9 cellular contexts compared by ENCODE assay signal in the genomic region with DNA sequence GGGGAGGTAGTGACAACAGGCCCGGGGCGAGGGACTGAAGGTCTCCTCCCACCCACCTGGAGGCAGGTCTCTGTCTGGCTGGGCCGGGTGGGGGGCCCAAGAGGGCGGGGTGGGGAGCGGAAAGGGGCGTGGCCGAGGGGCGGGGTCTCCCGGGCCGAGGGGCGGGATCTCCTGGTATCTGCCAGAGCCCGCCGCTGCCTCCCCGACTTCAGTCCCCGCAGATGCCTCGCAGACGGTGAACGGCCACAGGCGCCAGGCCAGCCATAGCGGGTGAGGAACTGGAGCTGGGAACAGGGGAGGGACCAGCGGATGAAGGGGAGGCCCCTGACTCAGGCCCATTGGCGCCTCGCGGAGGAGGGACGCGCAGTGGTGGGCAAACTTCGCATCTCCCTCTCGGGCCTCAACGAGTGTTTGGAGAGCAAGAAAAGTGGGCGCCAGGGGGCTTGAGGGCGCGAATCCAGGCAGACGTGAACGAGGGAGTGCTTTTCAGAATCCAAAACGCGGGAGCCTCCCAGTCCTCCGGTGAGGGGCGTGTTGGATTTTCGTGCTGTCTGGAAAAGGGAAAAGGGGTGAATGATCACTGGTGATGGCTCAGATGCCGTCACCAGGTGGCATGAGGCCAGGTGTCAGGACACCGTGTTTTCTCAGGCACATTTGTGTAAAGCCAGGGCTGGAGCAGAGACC. TPM values are rescaled to one million over a fixed set of nuclear protein-coding genes. Genes with fewer than 3 reads are reported as not detected.
DNase-seq lines count a peak whose midpoint lies in the region; ATAC-seq, FAIRE-seq and TF ChIP-seq lines count a peak whose summit lies in the region.
"Had no signal": no experiment of that assay in that cellular context is flagged by ENCODE, and none has a peak within 500 bp of the region (broad histone marks: within the 10 kb centered on the region; RNA-seq: fewer than 3 reads in every experiment).

Gene ADGRD2 (plus strand): TSS at position 211 of the 684 bp plus-strand sequence. CDS start 1,216 bp downstream, outside the sequence.

- H2BK20ac ChIP-seq in H1 (ENCODE audit: low read length): 0 out of 2 replicates have a peak within 1 kb of the TSS, but pooled peaks have one; percentile 21

- H3K4me1 ChIP-seq in H1 (replicated peaks in 1 of 4; ENCODE audit: control insufficient read depth in 3 of 4, insufficient read depth in 4 of 4, low read length in 3 of 4) (peaks cover 0 to 20% (median 14%) of the 10 kb centered on the region in 4 experiments; a peak in 6 of 7 replicates), neuron (ENCODE audit: insufficient read depth, low read length) (peaks cover 8% of the 10 kb centered on the region)

- H2AFZ ChIP-seq in H1 (ENCODE audit: low read length) (peak within 1 kb of the TSS; percentile 90; the same call in 1 of the 2 replicates), neuron (ENCODE audit: low read depth, low read length) (no peak within 1 kb of the TSS)

- TF ChIP-seq EP300 in H1 (IDR thresholded peaks at IDR 0.05; ENCODE audit: borderline replicate concordance in 1 of 2, low read depth in 2 of 2, low read length in 2 of 2): no peak

- no peak within 1 kb of the TSS for H4K5ac ChIP-seq in H1 (ENCODE audit: insufficient read length, low read depth, low read length)

- H2BK15ac ChIP-seq in H1 (ENCODE audit: low read length): peak within 1 kb of the TSS; percentile 88; the same call in 1 of the 2 replicates

- H2BK12ac ChIP-seq in H1 (ENCODE audit: low read depth, low read length): peak within 1 kb of the TSS; percentile 53; the same call in 1 of the 2 replicates

- peaks cover 0 to 4% of the 10 kb centered on the region in 2 experiments; a peak in 2 of 4 replicates for H3K9me3 ChIP-seq in H1 (ENCODE audit: insufficient read depth in 2 of 2, low read depth in 1 of 2, low read length in 1 of 2)
- H3K9me3 ChIP-seq in neuron (ENCODE audit: low read length): no peaks in the 10 kb centered on the region

- TF ChIP-seq CTCF in H1 (IDR thresholded peaks at IDR 0.05; ENCODE audit: control extremely low read depth in 1 of 3, insufficient read depth in 1 of 3, low read depth in 1 of 3, low read length in 3 of 3) (no peak), HFFc6 (IDR thresholded peaks at IDR 0.05) (no peak)

- H3K9me3 Mint-ChIP-seq in HFFc6: no peaks in the 10 kb centered on the region

- H3K27ac Mint-ChIP-seq in HFFc6: no peak within 1 kb of the TSS

- H3K36me3 Mint-ChIP-seq in HFFc6 (ENCODE audit: low read depth): no peaks in the 10 kb centered on the region

- H3K79me2 ChIP-seq in H1 (ENCODE audit: control insufficient read depth in 1 of 2, insufficient read depth in 2 of 2, low read length in 2 of 2): no peaks in the 10 kb centered on the region

- no peak within 1 kb of the TSS; the same call in 1 of the 2 replicates for H3K27ac ChIP-seq in H1 (ENCODE audit: low read depth, low read length)
- H3K27ac ChIP-seq: KMS-11 had no signal

- no peaks in the 10 kb centered on the region for H3K4me1 Mint-ChIP-seq in HFFc6 (ENCODE audit: low read depth)

- H3K36me3 ChIP-seq in H1 (ENCODE audit: control insufficient read depth in 2 of 4, insufficient read depth in 4 of 4, low read length in 3 of 4) (peaks cover 0 to 3% (median 0%) of the 10 kb centered on the region in 4 experiments; a peak in 1 of 8 replicates), neuron (ENCODE audit: insufficient read depth, low read length) (no peaks in the 10 kb centered on the region)

- ATAC-seq in HG03159 (IDR thresholded peaks at IDR 0.05; ENCODE audit: unreplicated experiment): no peak
- no peak for ATAC-seq in HG03565 (IDR thresholded peaks at IDR 0.05; ENCODE audit: unreplicated experiment)

- H3K4me3 Mint-ChIP-seq in HFFc6: no peak within 1 kb of the TSS

- H3K9ac ChIP-seq in H1 (replicated peaks in 1 of 4; ENCODE audit: extremely low read depth in 1 of 4, low read depth in 3 of 4, low read length in 3 of 4): peak within 1 kb of the TSS in 2 of 4 experiments; percentile 6 to 16; a peak in 2 of 7 replicates
- H3K9ac ChIP-seq: KMS-11 had no signal

- no peak within 1 kb of the TSS for H3K14ac ChIP-seq in H1 (ENCODE audit: insufficient read length)

- POLR2A ChIA-PET in H1 (lab: Charles Lee; ENCODE audit: partially characterized antibody): interaction anchor here (1.2 kb wide), 1 partner anchor 47 kb away, joined by 4 read pairs; no protein-coding TSS in a partner anchor

- TF ChIP-seq RAD21 in H1 (IDR thresholded peaks at IDR 0.05 in 1 of 2, conservative IDR thresholded peaks at IDR 0.05 in 1 of 2; ENCODE audit: low read depth in 2 of 2, low read length in 2 of 2): no peak; a peak in 1 of 4 replicates

- peak; percentile 75 for DNase-seq in ELF-1 (ENCODE audit: low read depth, low spot score)
- peak; percentile 31 for DNase-seq in NCI-H146 treated with DMSO at 0.1 percent for 48 hours (lab: John Stamatoyannopoulos, UW; ENCODE audit: unreplicated experiment)
- DNase-seq in H1 (ENCODE audit: low read depth in 1 of 2, low spot score in 2 of 2): peak; percentile 70 to 96
- DNase-seq in HFFc6: no peak
- DNase-seq in AML-193 (lab: John Stamatoyannopoulos, UW): no peak

- peak within 1 kb of the TSS; percentile 20 to 63 (median 42) for H3K4me3 ChIP-seq in H1 (ENCODE audit: extremely low read depth in 1 of 4, insufficient read depth in 2 of 4, low read depth in 3 of 4, low read length in 4 of 4)
- peak within 1 kb of the TSS; percentile 6 for H3K4me3 ChIP-seq in neuron (ENCODE audit: low read length)

- TF ChIP-seq POLR2A in H1 (IDR thresholded peaks at IDR 0.05; ENCODE audit: control extremely low read depth in 1 of 2, low read depth in 2 of 2, low read length in 2 of 2): peak in 1 of 2 experiments; percentile 69; a peak in 2 of 3 replicates

- peaks cover 10 to 33% (median 25%) of the 10 kb centered on the region in 4 experiments for H3K27me3 ChIP-seq in H1 (replicated peaks in 1 of 4; ENCODE audit: control insufficient read depth in 3 of 4, extremely low read depth in 1 of 4, insufficient read depth in 3 of 4, low read length in 3 of 4)
- H3K27me3 ChIP-seq in neuron (ENCODE audit: insufficient read depth, low read length): peaks cover 65% of the 10 kb centered on the region

- H3K23ac ChIP-seq in H1 (ENCODE audit: insufficient read length): no peak within 1 kb of the TSS

- WGBS in H1 (ENCODE audit: extremely low coverage in 1 of 2, insufficient coverage in 1 of 2, insufficient read length in 1 of 2, insufficient replicate concordance in 2 of 2, low coverage in 1 of 2, low lambda C conversion rate in 2 of 2, missing lambda C conversion rate in 1 of 2), 2 experiments: 7% methylated on average over 25 of the region's 41 CpGs; no CpG with 5 or more reads in 1 of the 2 experiments

- FAIRE-seq in H1 (lab: Jason Lieb, UNC): no peak

- peaks cover 13% of the 10 kb centered on the region; the same call in 1 of the 2 replicates for H3K23me2 ChIP-seq in H1 (ENCODE audit: low read depth, low read length)

- no peaks in the 10 kb centered on the region for H4K20me1 ChIP-seq in H1 (replicated peaks in 1 of 2; ENCODE audit: control insufficient read depth in 1 of 2, insufficient read depth in 2 of 2, low read length in 2 of 2)

- H2AK5ac ChIP-seq in H1 (ENCODE audit: low read depth, low read length): peak within 1 kb of the TSS; percentile 47; the same call in 1 of the 2 replicates

- H3K4ac ChIP-seq in H1 (replicated peaks; ENCODE audit: insufficient read length, low read depth, low read length): no peak within 1 kb of the TSS

- CTCF ChIA-PET in H1 (lab: Charles Lee; ENCODE audit: partially characterized antibody): interaction anchor here (0.6 to 2.7 kb wide), 9 partner anchors 14 to 314 kb away, joined by 3 to 10 read pairs (median 4); no protein-coding TSS in a partner anchor

- H3K56ac ChIP-seq in H1 (replicated peaks; ENCODE audit: insufficient read length, low read depth, low read length): peak within 1 kb of the TSS; percentile 6

- peak within 1 kb of the TSS; percentile 83 for H4K8ac ChIP-seq in H1 (ENCODE audit: extremely low read depth, insufficient read depth, low read length)

- no peaks in the 10 kb centered on the region for H3K79me1 ChIP-seq in H1 (ENCODE audit: low read depth, low read length)

- peak within 1 kb of the TSS; percentile 26; the same call in 1 of the 2 replicates for H3K18ac ChIP-seq in H1 (ENCODE audit: extremely low read depth, low read length)

- H2BK120ac ChIP-seq in H1 (replicated peaks; ENCODE audit: low read depth, low read length): no peak within 1 kb of the TSS

- peak within 1 kb of the TSS; percentile 18; the same call in 1 of the 2 replicates for H2BK5ac ChIP-seq in H1 (ENCODE audit: low read depth, low read length)

- H3K27me3 Mint-ChIP-seq in HFFc6 (ENCODE audit: insufficient read depth): peaks cover 19% of the 10 kb centered on the region

- peak within 1 kb of the TSS; percentile 80 for H3K4me2 ChIP-seq in H1 (ENCODE audit: insufficient read depth in 1 of 2, low read depth in 2 of 2, low read length in 2 of 2)
- H3K4me2 ChIP-seq: KMS-11 had no signal

- peak within 1 kb of the TSS; percentile 20 for H4K91ac ChIP-seq in H1 (replicated peaks; ENCODE audit: insufficient read length, low read length)

TF ChIP-seq in H1, 55 proteins besides CTCF, POLR2A, EP300 and RAD21 (continues in another document):
- TF ChIP-seq TBP (IDR thresholded peaks at IDR 0.05; ENCODE audit: low read depth, low read length) (peak; percentile 74; the same call in 1 of the 2 replicates), E2F6 (IDR thresholded peaks at IDR 0.05) (peak; percentile 80), PHF8 (conservative IDR thresholded peaks at IDR 0.05; ENCODE audit: low read depth, low read length) (0 out of 2 replicates have a peak, but pooled peaks have one; percentile 37), EGR1 (IDR thresholded peaks at IDR 0.05; ENCODE audit: borderline replicate concordance, low read depth, low read length) (no peak), TAF1 (IDR thresholded peaks at IDR 0.05; ENCODE audit: low read depth, low read length) (peak; percentile 86), ASH2L (IDR thresholded peaks at IDR 0.05; ENCODE audit: low read length) (peak; percentile 68)

RNA-seq across cellular contexts. Expression of gene ADGRD2, which starts in this region (rescaled TPM):
- total RNA-seq in H1 (2021; fragmentation: NEBNext Ultra II Directional; extraction: Animal tissue kit (Norgen Biotek cat#: 25700)): 1.1 and 1.4 TPM in 2 replicates
- 0.41 and 1.2 TPM in 2 replicates for polyA plus RNA-seq in H1 (2011; rRNA removed)
- 0.97 TPM for polyA plus RNA-seq in H1 (2011; cell fraction: cytosol; rRNA removed)
- polyA plus RNA-seq in H1 (2011; cell fraction: nucleus; rRNA removed): 6.4 TPM
- 0.18 to 1.4 TPM (median 0.68 TPM) in 4 replicates for polyA plus RNA-seq in H1 (2012, experiment 1 of 2)
- 0.13 TPM for polyA plus RNA-seq in H1 (2012, experiment 2 of 2)
- polyA plus RNA-seq in H1 (2013, experiment 1 of 2): 0.36 TPM
- 0.42 TPM for polyA plus RNA-seq in H1 (2013, experiment 2 of 2)
- polyA minus RNA-seq in H1 (2011; rRNA and poly(A)+ RNA removed): 0.32 and 2.0 TPM in 2 replicates
- 2.3 TPM for polyA minus RNA-seq in H1 (2011; cell fraction: cytosol; rRNA and poly(A)+ RNA removed)
- 4.8 TPM for polyA minus RNA-seq in H1 (2011; cell fraction: nucleus; rRNA and poly(A)+ RNA removed)
- total RNA-seq in HFFc6 (2021; fragmentation: NEBNext Ultra II Directional; extraction: Animal tissue kit (Norgen Biotek cat#: 25700)): not detected

Comparison
In these comparisons a context has a peak if more than half of its experiments do, and no peak if none do; other contexts are left out.
1. DNase-seq: peak in ELF-1 (single experiment), NCI-H146 treated with DMSO at 0.1 percent for 48 hours (single experiment) and H1 (2 of 2); none in HFFc6 (single experiment) and AML-193 (0 of 2).